In genomic region chr13:31413531-31413930, GRCh38 we compare ENCODE assay signal across 31 cellular contexts.
"Had no signal": no experiment of that assay in that cellular context is flagged by ENCODE, and none has a peak within 500 bp of the region (broad histone marks: within the 10 kb centered on the region; RNA-seq: fewer than 3 reads in every experiment).

No MANE protein-coding gene starts in this region.

- H3K27me3 ChIP-seq: adrenal gland, body of pancreas, esophagus squamous epithelium, hepatocyte had no signal

- H3K4me2 ChIP-seq: hepatocyte had no signal

- H3K4me3 ChIP-seq: adrenal gland, body of pancreas, esophagus squamous epithelium, gastroesophageal sphincter, heart right ventricle, hepatocyte had no signal

- H3K79me2 ChIP-seq: hepatocyte had no signal

- DNase-seq: activated B cell treated with CpG ODN at 0.5 μM for 24 hours; activated CD4-positive, alpha-beta T cell treated with anti-CD3 and anti-CD28 coated beads for 48 hours; activated CD4-positive, alpha-beta T cell treated with anti-CD3 and anti-CD28 coated beads, Interleukin-2, amount 50 U/mL, for 1 hour; activated CD4-positive, alpha-beta T cell treated with anti-CD3 and anti-CD28 coated beads, Interleukin-2, amount 50 U/mL, for 48 hours; activated CD8-positive, alpha-beta memory T cell treated with anti-CD3 and anti-CD28 coated beads for 24 hours; activated CD8-positive, alpha-beta T cell treated with anti-CD3 and anti-CD28 coated beads for 36 hours; activated effector memory CD4-positive, alpha-beta T cell treated with anti-CD3 and anti-CD28 coated beads, Interleukin-2, amount 50 U/mL, for 16 hours; activated naive CD4-positive, alpha-beta T cell treated with anti-CD3 and anti-CD28 coated beads for 36 hours; activated naive CD8-positive, alpha-beta T cell treated with anti-CD3 and anti-CD28 coated beads for 36 hours; activated naive CD8-positive, alpha-beta T cell treated with anti-CD3 and anti-CD28 coated beads, Interleukin-2, amount 50 U/mL, for 24 hours; activated T-cell treated with anti-CD3 and anti-CD28 coated beads, Interleukin-2, amount 50 U/mL, for 4 hours; adrenal gland; amygdala; aorta; body of pancreas; caudate nucleus; cortex of kidney; dermis blood vessel endothelial cell; effector CD4-positive, alpha-beta T cell; effector memory CD8-positive, alpha-beta T cell; erythroblast; esophagus squamous epithelium; foreskin melanocyte; heart right ventricle; T-helper 17 cell; T1000; WERI-Rb-1 had no signal

- H3K4me1 ChIP-seq: adrenal gland, body of pancreas, esophagus squamous epithelium, gastroesophageal sphincter, heart right ventricle had no signal

- H3K9me3 ChIP-seq: adrenal gland, body of pancreas, esophagus squamous epithelium, gastroesophageal sphincter, heart right ventricle had no signal

- H2AFZ ChIP-seq: hepatocyte had no signal

- H3K27ac ChIP-seq: adrenal gland, body of pancreas, esophagus squamous epithelium, gastroesophageal sphincter, heart right ventricle, hepatocyte, WERI-Rb-1 had no signal

- ATAC-seq: activated CD4-positive, CD25-positive, alpha-beta regulatory T cell treated with anti-CD3 and anti-CD28 coated beads, Interleukin-2, amount 50 U/mL, for 24 hours; activated CD8-positive, alpha-beta T cell treated with anti-CD3 and anti-CD28 coated beads for 36 hours; activated T-cell treated with anti-CD3 and anti-CD28 coated beads, Interleukin-2, amount 50 U/mL, for 4 hours; activated T-helper 17 cell treated with anti-CD3 and anti-CD28 coated beads, Interleukin-2, amount 50 U/mL, for 72 hours; body of pancreas; effector memory CD8-positive, alpha-beta T cell; gastroesophageal sphincter; heart right ventricle; T-helper 17 cell had no signal

- H3K36me3 ChIP-seq: adrenal gland, esophagus squamous epithelium, gastroesophageal sphincter, heart right ventricle, WERI-Rb-1 had no signal
